In genomic region chr5:140403613-140404012, GRCh38 we compare ENCODE assay signal across 13 cellular contexts. TPM values are rescaled to one million over a fixed set of nuclear protein-coding genes. Genes with fewer than 3 reads are reported as not detected.
A peak's percentile ranks its signal among the peaks of the same experiment; 100 is the strongest.
DNase-seq lines count a peak whose midpoint lies in the region; ATAC-seq lines count a peak whose summit lies in the region.
"Had no signal": no experiment of that assay in that cellular context is flagged by ENCODE, and none has a peak within 500 bp of the region (broad histone marks: within the 10 kb centered on the region; RNA-seq: fewer than 3 reads in every experiment).

No MANE protein-coding gene starts in this region.

- no peaks in the 10 kb centered on the region for H3K27me3 Mint-ChIP-seq in T-cell
- H3K27me3 Mint-ChIP-seq: activated T-cell treated with anti-CD3 and anti-CD28 coated beads, Interleukin-2, amount 50 U/mL, for 24 hours had no signal

- H3K27ac Mint-ChIP-seq in T-cell: peak overlapping the region; percentile 63 to 76
- H3K27ac Mint-ChIP-seq: activated T-cell treated with anti-CD3 and anti-CD28 coated beads, Interleukin-2, amount 50 U/mL, for 24 hours had no signal

- H3K27me3 ChIP-seq in HAP-1 (ENCODE audit: low read depth): no peaks in the 10 kb centered on the region
- H3K27me3 ChIP-seq in iPS-15b (ENCODE audit: control insufficient read depth, insufficient read depth, low read length): no peaks in the 10 kb centered on the region
- no peaks in the 10 kb centered on the region for H3K27me3 ChIP-seq in skeletal muscle tissue (ENCODE audit: control insufficient read depth in 3 of 3, insufficient read depth in 3 of 3, low read length in 3 of 3)

- POLR2A ChIA-PET in T-cell (lab: Charles Lee): interaction anchor here in 1 of 2 donors (0.7 kb wide), 3 partner anchors 101 to 251 kb away, joined by 3 to 4 read pairs (median 3); no protein-coding TSS in a partner anchor

- peaks cover 7% of the 10 kb centered on the region for H3K36me3 ChIP-seq in HAP-1 (replicated peaks)
- peaks cover 2% of the 10 kb centered on the region for H3K36me3 ChIP-seq in iPS-15b (ENCODE audit: control insufficient read depth, insufficient read depth, low read length)
- peaks cover 0 to 2% (median 0%) of the 10 kb centered on the region in 3 donors for H3K36me3 ChIP-seq in skeletal muscle tissue (ENCODE audit: control insufficient read depth in 3 of 3, insufficient read depth in 3 of 3, low read length in 3 of 3)

- in situ Hi-C loops in HAP-1 (cut with MboI; ENCODE audit: low sequenced_read_pairs): no loop called here

- peak overlapping the region; percentile 96 for H3K4me3 ChIP-seq in HAP-1
- H3K4me3 ChIP-seq in iPS-15b (ENCODE audit: low read depth, low read length): peak overlapping the region; percentile 8
- peak overlapping the region; percentile 17 to 97 (median 64) for H3K4me3 ChIP-seq in skeletal muscle tissue (ENCODE audit: low read length in 3 of 3)

- H3K9me3 Mint-ChIP-seq in T-cell: no peaks in the 10 kb centered on the region
- H3K9me3 Mint-ChIP-seq: activated T-cell treated with anti-CD3 and anti-CD28 coated beads, Interleukin-2, amount 50 U/mL, for 24 hours had no signal

- H3K4me3 Mint-ChIP-seq in T-cell: no peak overlapping the region

- CTCF ChIA-PET in T-cell (lab: Charles Lee): interaction anchor here in 1 of 2 donors (0.6 kb wide), 1 partner anchor 143 kb away, joined by 3 read pairs; no protein-coding TSS in a partner anchor

- H3K4me1 ChIP-seq in HAP-1 (peaks cover 17% of the 10 kb centered on the region), iPS-15b (ENCODE audit: control insufficient read depth, insufficient read depth, low read length) (peaks cover 7% of the 10 kb centered on the region), skeletal muscle tissue (ENCODE audit: control insufficient read depth in 3 of 3, insufficient read depth in 3 of 3, low read length in 3 of 3) (peaks cover 26 to 34% (median 29%) of the 10 kb centered on the region in 3 donors)

- H3K27ac ChIP-seq in skeletal muscle tissue (ENCODE audit: low read depth, low read length): no peak overlapping the region

- peaks cover 47 to 54% (median 53%) of the 10 kb centered on the region in 3 donors for H3K4me1 Mint-ChIP-seq in T-cell

- no peak for DNase-seq in HAP-1 (ENCODE audit: low spot score in 2 of 2)
- no peak for DNase-seq in T-cell
- DNase-seq in NCI-H774 (lab: John Stamatoyannopoulos, UW): no peak
- DNase-seq in D341Med (ENCODE audit: low spot score): no peak
- no peak for DNase-seq in NCI-H748 treated with DMSO at 0.1 percent for 48 hours (lab: John Stamatoyannopoulos, UW)
- no peak for DNase-seq in HPDE6-E6E7 (ENCODE audit: extremely low spot score)
- DNase-seq: activated T-cell treated with anti-CD3 and anti-CD28 coated beads, Interleukin-2, amount 50 U/mL, for 24 hours; Kasumi-1; nucleus accumbens; stimulated activated naive CD4-positive, alpha-beta T cell treated with Interleukin-2 at 50 U/mL for 16 hours had no signal

- H3K36me3 Mint-ChIP-seq in T-cell: peaks cover 12% of the 10 kb centered on the region

- H3K9ac ChIP-seq in iPS-15b (ENCODE audit: low read depth, low read length) (no peak overlapping the region), skeletal muscle tissue (ENCODE audit: low read depth in 1 of 3, low read length in 3 of 3) (peak overlapping the region in 2 of 3 donors; percentile 34 to 42)

- H3K9me3 ChIP-seq in HAP-1: no peaks in the 10 kb centered on the region
- H3K9me3 ChIP-seq in iPS-15b (ENCODE audit: control insufficient read depth, insufficient read depth, low read length): no peaks in the 10 kb centered on the region
- H3K9me3 ChIP-seq in skeletal muscle tissue (ENCODE audit: control insufficient read depth in 3 of 3, low read length in 3 of 3): no peaks in the 10 kb centered on the region

- no peak for ATAC-seq in T-cell (replicated peaks in 1 of 4)

RNA-seq across cellular contexts. Expression of gene ANKHD1, which starts 2.0 kb away (rescaled TPM):
- total RNA-seq in T-cell (100 to 1,000 TPM; 184 to 220 (median 203) TPM), skeletal muscle tissue (85.1 TPM)

RNA-seq across cellular contexts. Expression of gene SLC4A9, which starts 43.6 kb away (rescaled TPM):
- total RNA-seq in T-cell (under 1 TPM in 1 of 5 donors, not detected in 4; 0.18 TPM), skeletal muscle tissue (not detected)
- total RNA-seq: RPMI7951 had no signal

RNA-seq across cellular contexts. Expression of gene HBEGF, which starts 57.2 kb away (rescaled TPM):
- total RNA-seq in T-cell: 1 to 10 TPM in 3 of 5 donors, under 1 TPM in 2; 0.47 to 2.8 (median 1.9) TPM
- total RNA-seq in skeletal muscle tissue: 11.0 TPM

Comparison
In these comparisons a context has a peak if more than half of its experiments do, and no peak if none do; other contexts are left out.
1. H3K4me3 ChIP-seq: peak in every context shown above with its lines; median percentile 96 in HAP-1; 64 in skeletal muscle tissue; 8 in iPS-15b.